Comparison of ENCODE assay signal across 1 cellular context in genomic region chr22:24423519-24424000, GRCh38.
TF ChIP-seq lines count a peak whose summit lies in the region.

No MANE protein-coding gene starts in this region.

TF ChIP-seq in GM12878, 131 proteins besides CTCF, POLR2A, EP300 and RAD21:
- TF ChIP-seq ZNF592 (IDR thresholded peaks at IDR 0.05) (0 out of 2 replicates have a peak, but pooled peaks have one; percentile 77), POLR2AphosphoS2 (IDR thresholded peaks at IDR 0.05; ENCODE audit: low read depth, low read length) (no peak), ZNF622 (IDR thresholded peaks at IDR 0.05) (no peak), ZBTB33 (IDR thresholded peaks at IDR 0.05) (no peak), BHLHE40 (IDR thresholded peaks at IDR 0.05; ENCODE audit: borderline replicate concordance in 1 of 2, low read depth in 2 of 2, low read length in 1 of 2) (peak in 1 of 2 experiments; percentile 46; a peak in 2 of 4 replicates), ZNF687 (IDR thresholded peaks at IDR 0.05) (0 out of 2 replicates have a peak, but pooled peaks have one; percentile 20), MXI1 (IDR thresholded peaks at IDR 0.05; ENCODE audit: low read depth, low read length) (0 out of 2 replicates have a peak, but pooled peaks have one; percentile 30), ZNF24 (IDR thresholded peaks at IDR 0.05) (0 out of 2 replicates have a peak, but pooled peaks have one; percentile 38), SMARCA5 (IDR thresholded peaks at IDR 0.05) (peak; percentile 93), EGR1 (IDR thresholded peaks at IDR 0.05; ENCODE audit: borderline replicate concordance in 1 of 2, low read depth in 2 of 2, low read length in 2 of 2) (peak in 1 of 2 experiments; percentile 60; a peak in 2 of 3 replicates), RAD51 (IDR thresholded peaks at IDR 0.05) (no peak), SMC3 (IDR thresholded peaks at IDR 0.05; ENCODE audit: borderline replicate concordance, low read length) (peak; percentile 72), NR2C1 (IDR thresholded peaks at IDR 0.05) (0 out of 2 replicates have a peak, but pooled peaks have one; percentile 19), NR2F1 (conservative IDR thresholded peaks at IDR 0.05) (peak; percentile 52), YY1 (IDR thresholded peaks at IDR 0.05; ENCODE audit: low read depth, low read length) (peak; percentile 69; the same call in 1 of the 2 replicates)
